ENCODE assay signal across 13 cellular contexts in genomic region chr10:80421369-80422220, GRCh38. TPM values are rescaled to one million over a fixed set of nuclear protein-coding genes. Genes with fewer than 3 reads are reported as not detected.
DNase-seq lines count a peak whose midpoint lies in the region; ATAC-seq, FAIRE-seq and TF ChIP-seq lines count a peak whose summit lies in the region.
"Had no signal": no experiment of that assay in that cellular context is flagged by ENCODE, and none has a peak within 500 bp of the region (broad histone marks: within the 10 kb centered on the region; RNA-seq: fewer than 3 reads in every experiment).

No MANE protein-coding gene starts in this region.

- H3K56ac ChIP-seq in mesendoderm (ENCODE audit: low read length) = no peak overlapping the region

- no peak overlapping the region for H4K5ac ChIP-seq in mesendoderm (ENCODE audit: low read length)

- H3K4me1 ChIP-seq in K562 (replicated peaks in 1 of 2; ENCODE audit: control insufficient read depth in 2 of 2, insufficient read depth in 2 of 2, low read length in 2 of 2) = no peaks in the 10 kb centered on the region; a peak in 1 of 5 replicates
- H3K4me1 ChIP-seq in mesendoderm (ENCODE audit: control insufficient read depth, low read depth, low read length) = peaks cover 7% of the 10 kb centered on the region

- TF ChIP-seq RAD21 in K562 (CRISPR knock-in tag; conservative IDR thresholded peaks at IDR 0.05 in 1 of 2, IDR thresholded peaks at IDR 0.05 in 1 of 2) = no peak

- intact Hi-C loops in K562 (cut with micrococcal nuclease) = no loop called here

- no peaks in the 10 kb centered on the region for H3K36me3 ChIP-seq in K562 (ENCODE audit: control insufficient read depth, insufficient read depth, low read length)
- peaks cover 67% of the 10 kb centered on the region for H3K36me3 ChIP-seq in WERI-Rb-1
- peaks cover 4% of the 10 kb centered on the region for H3K36me3 ChIP-seq in mesendoderm (ENCODE audit: control insufficient read depth, insufficient read depth, low read length)

- POLR2A ChIA-PET in K562 (lab: Yijun Ruan, JAX) = interaction anchor here (1.1 to 2.1 kb wide), 4 partner anchors 10 to 89 kb away, joined by 3 to 4 read pairs (median 4); no protein-coding TSS in a partner anchor

- peaks cover 9% of the 10 kb centered on the region for H3K79me1 ChIP-seq in mesendoderm (ENCODE audit: low read length)

- H3K27ac ChIP-seq in K562 (ENCODE audit: extremely low read depth, low read depth, low read length) = no peak overlapping the region
- no peak overlapping the region; the same call in 1 of the 2 replicates for H3K27ac ChIP-seq in WERI-Rb-1
- no peak overlapping the region for H3K27ac ChIP-seq in mesendoderm (ENCODE audit: low read depth, low read length)

- no peak overlapping the region for H3K4ac ChIP-seq in mesendoderm (ENCODE audit: low read depth, low read length)

- peak; percentile 97 for ATAC-seq in GM18511 (IDR thresholded peaks at IDR 0.05; ENCODE audit: unreplicated experiment)
- ATAC-seq in GM21529 (IDR thresholded peaks at IDR 0.05; ENCODE audit: unreplicated experiment) = peak; percentile 95
- ATAC-seq in HG03378 (IDR thresholded peaks at IDR 0.05; ENCODE audit: unreplicated experiment) = peak; percentile 95
- ATAC-seq in K562 = no peak
- ATAC-seq: activated CD8-positive, alpha-beta T cell treated with anti-CD3 and anti-CD28 coated beads, Interleukin-2, amount 10 ng/mL, durations not matched to agents 7 days and 5 days; natural killer cell treated with Interleukin-12 subunit alpha and Interleukin-12 subunit beta and Interleukin-15 and Interleukin-18, amount 100 ng/mL, for 72 hours had no signal

- no peak overlapping the region for H4K8ac ChIP-seq in mesendoderm (ENCODE audit: low read depth, low read length)

- H2BK120ac ChIP-seq in mesendoderm (ENCODE audit: low read depth, low read length) = no peak overlapping the region

- no TSS peak for BruUV-seq in K562 (replicated peaks; lab: Mats Ljungman, UMichigan)

- H3K23ac ChIP-seq in mesendoderm (ENCODE audit: low read length) = no peak overlapping the region

- H2BK15ac ChIP-seq in mesendoderm (replicated peaks; ENCODE audit: low read depth) = no peak overlapping the region

- H3K18ac ChIP-seq in mesendoderm (ENCODE audit: low read length) = no peak overlapping the region

- H3K9me3 ChIP-seq in K562 (replicated peaks; ENCODE audit: control insufficient read depth, insufficient read depth, low read depth, low read length) (no peaks in the 10 kb centered on the region), WERI-Rb-1 (ENCODE audit: severe bottlenecking) (no peaks in the 10 kb centered on the region)

- in situ Hi-C loops in K562 (cut with MboI) = no loop called here

- no peak overlapping the region for H3K4me2 ChIP-seq in K562 (ENCODE audit: insufficient read depth, low read length)
- no peak overlapping the region for H3K4me2 ChIP-seq in mesendoderm (ENCODE audit: low read length)

- no peak overlapping the region for H2BK5ac ChIP-seq in mesendoderm (ENCODE audit: low read length)

- H2AFZ ChIP-seq in K562 (ENCODE audit: low read depth, low read length) = no peak overlapping the region

- peaks cover 23 to 40% of the 10 kb centered on the region in 2 experiments for H3K27me3 ChIP-seq in K562 (ENCODE audit: control insufficient read depth in 2 of 2, insufficient read depth in 2 of 2, low read length in 2 of 2)
- H3K27me3 ChIP-seq in WERI-Rb-1 (ENCODE audit: insufficient read depth, low read depth, severe bottlenecking) = no peaks in the 10 kb centered on the region
- no peaks in the 10 kb centered on the region for H3K27me3 ChIP-seq in mesendoderm (ENCODE audit: insufficient read depth, low read length, poor library complexity)

- DNase-seq in K562 (ENCODE audit: extremely low read depth in 1 of 4, low spot score in 3 of 4) (no peak), WERI-Rb-1 (no peak), dedifferentiated amniotic fluid mesenchymal stem cell (ENCODE audit: extremely low spot score) (no peak), RPMI8226 (no peak), mesendoderm (no peak)
- DNase-seq: activated CD8-positive, alpha-beta T cell treated with anti-CD3 and anti-CD28 coated beads, Interleukin-2, amount 10 ng/mL, durations not matched to agents 7 days and 5 days; DMS153; NCI-H774; stimulated activated CD4-positive, alpha-beta T cell treated with anti-CD3 and anti-CD28 coated beads, Interleukin-4, amount 100 ng/mL, for 4 hours had no signal

- no peak for TF ChIP-seq CTCF in K562 (IDR thresholded peaks at IDR 0.05 in 2 of 3, conservative IDR thresholded peaks at IDR 0.05 in 1 of 3; ENCODE audit: insufficient read depth in 2 of 3, low read depth in 1 of 3, low read length in 3 of 3)
- no peak for TF ChIP-seq CTCF in WERI-Rb-1 (IDR thresholded peaks at IDR 0.05; ENCODE audit: low read depth, low read length)

- TF ChIP-seq EP300 in K562 (IDR thresholded peaks at IDR 0.05; ENCODE audit: low read length) = no peak

- H3K4me3 ChIP-seq in K562 = no peak overlapping the region
- no peak overlapping the region for H3K4me3 ChIP-seq in WERI-Rb-1 (ENCODE audit: low read depth, low read length)
- no peak overlapping the region for H3K4me3 ChIP-seq in mesendoderm (ENCODE audit: low read length)

- no peaks in the 10 kb centered on the region for H3K9me1 ChIP-seq in K562 (ENCODE audit: control insufficient read depth, insufficient read depth, low read length)

- FAIRE-seq in K562 (lab: Jason Lieb, UNC) = no peak

- H4K20me1 ChIP-seq in K562 (replicated peaks; ENCODE audit: control insufficient read depth, insufficient read depth, low read length) = no peaks in the 10 kb centered on the region

- CTCF ChIA-PET in K562 (lab: Yijun Ruan, JAX; ENCODE audit: low intra/inter-chr PET ratio) = no interaction called here

- H2AK5ac ChIP-seq in mesendoderm (ENCODE audit: low read length) = no peak overlapping the region

- no peak overlapping the region for H3K9ac ChIP-seq in K562 (ENCODE audit: insufficient read depth in 1 of 2, low read depth in 2 of 2, low read length in 2 of 2)
- no peak overlapping the region for H3K9ac ChIP-seq in mesendoderm (ENCODE audit: low read length)

- 6% methylated on average over 6 of the region's 6 CpGs for WGBS in K562 (ENCODE audit: insufficient coverage, low coverage, missing lambda C conversion rate)
- WGBS in mesendoderm (ENCODE audit: extremely low coverage, insufficient coverage, low lambda C conversion rate) = no CpG with 5 or more reads among the region's 6 CpGs

- H3K79me2 ChIP-seq in K562 (ENCODE audit: control insufficient read depth, insufficient read depth, low read length) (no peaks in the 10 kb centered on the region), mesendoderm (ENCODE audit: control insufficient read depth, insufficient read depth, low read length) (no peaks in the 10 kb centered on the region)

- TF ChIP-seq POLR2A in K562 (conservative IDR thresholded peaks at IDR 0.05) = no peak

TF ChIP-seq in K562, 482 proteins besides CTCF, POLR2A, EP300 and RAD21:
- no peak for TF ChIP-seq PTTG1 (tag; IDR thresholded peaks at IDR 0.05; ENCODE audit: low read depth)
- peak; percentile 58 for TF ChIP-seq MAFF (IDR thresholded peaks at IDR 0.05; ENCODE audit: low read length)
- peak; percentile 51 for TF ChIP-seq ZNF316 (IDR thresholded peaks at IDR 0.05)

RNA-seq across cellular contexts. Expression of gene PRXL2A, which starts 13.2 kb away (rescaled TPM):
- total RNA-seq in K562 (2011; cell fraction: chromatin; rRNA removed; ENCODE audit: low replicate concordance) = 0.28 and 1.1 TPM in 2 replicates
- total RNA-seq in K562 (2011; cell fraction: nucleolus; rRNA removed) = 0.33 and 0.53 TPM in 2 replicates
- total RNA-seq in K562 (2011; cell fraction: nucleoplasm; rRNA removed) = 0.61 and 0.88 TPM in 2 replicates
- 0.14 and 0.41 TPM in 2 replicates for total RNA-seq in K562 (2014; rRNA removed)
- 0.64 and 0.84 TPM in 2 replicates for total RNA-seq in K562 (2014; rRNA removed; fragmentation: Illumina TruSeq; extraction: Trizol)
- 1.2 and 1.4 TPM in 2 replicates for total RNA-seq in K562 (2015; rRNA removed; fragmentation: Illumina TruSeq; extraction: Trizol)
- total RNA-seq in K562 (2021) = 0.71 and 0.87 TPM in 2 replicates
- 0.14 and 0.75 TPM in 2 replicates for polyA plus RNA-seq in K562 (2011; rRNA removed)
- 0.09 and 0.12 TPM in 2 replicates for polyA plus RNA-seq in K562 (2011; cell fraction: cytosol; rRNA removed)
- 0.11 TPM in 1 of 2 replicates, not detected in the other for polyA plus RNA-seq in K562 (2011; cell fraction: nucleus; rRNA removed)
- 1.1 and 1.7 TPM in 2 replicates for polyA plus RNA-seq in K562 (2012)
- polyA plus RNA-seq in K562 (2014; fragmentation: Illumina TruSeq; extraction: Trizol) = 0.83 and 1.1 TPM in 2 replicates
- polyA plus RNA-seq in K562 (2014; fragmentation: Nextera tagmentation; extraction: Ambion mirVana) = under 1 TPM; 0.17 to 0.53 TPM
- 0.78 and 2.1 TPM in 2 replicates for polyA plus RNA-seq in K562 (2014; rRNA removed)
- polyA minus RNA-seq in K562 (2011; rRNA and poly(A)+ RNA removed) = 0.21 TPM in 1 of 2 replicates, not detected in the other
- polyA minus RNA-seq in K562 (2011; cell fraction: cytosol; rRNA and poly(A)+ RNA removed) = 0.38 and 0.55 TPM in 2 replicates
- 0.22 TPM in 1 of 2 replicates, not detected in the other for polyA minus RNA-seq in K562 (2011; cell fraction: nucleus; rRNA and poly(A)+ RNA removed)
- polyA plus RNA-seq in mesendoderm (2013, experiment 1 of 2) = 50.0 TPM
- 50.0 TPM for polyA plus RNA-seq in mesendoderm (2013, experiment 2 of 2)

RNA-seq across cellular contexts. Expression of gene TSPAN14, which starts 32.5 kb away (rescaled TPM):
- 67.3 and 149 TPM in 2 replicates for total RNA-seq in K562 (2011; cell fraction: chromatin; rRNA removed; ENCODE audit: low replicate concordance)
- total RNA-seq in K562 (2011; cell fraction: nucleolus; rRNA removed) = 99.9 and 106 TPM in 2 replicates
- total RNA-seq in K562 (2011; cell fraction: nucleoplasm; rRNA removed) = 117 and 138 TPM in 2 replicates
- total RNA-seq in K562 (2014; rRNA removed) (22.4 and 33.3 TPM in 2 replicates), K562 (2014; rRNA removed; fragmentation: Illumina TruSeq; extraction: Trizol) (19.0 and 23.3 TPM in 2 replicates), K562 (2015; rRNA removed; fragmentation: Illumina TruSeq; extraction: Trizol) (22.5 and 24.4 TPM in 2 replicates), K562 (2021) (89.2 and 92.9 TPM in 2 replicates)
- polyA plus RNA-seq in K562 (2011; rRNA removed) (42.9 and 65.1 TPM in 2 replicates), K562 (2014; fragmentation: Illumina TruSeq; extraction: Trizol) (65.0 and 66.6 TPM in 2 replicates), K562 (2014; fragmentation: Nextera tagmentation; extraction: Ambion mirVana) (1 to 10 TPM; 5.8 to 6.6 TPM), K562 (2014; rRNA removed) (47.2 and 57.2 TPM in 2 replicates)
- polyA plus RNA-seq in K562 (2011; cell fraction: cytosol; rRNA removed) = 52.8 and 88.0 TPM in 2 replicates
- polyA plus RNA-seq in K562 (2011; cell fraction: nucleus; rRNA removed) = 52.2 and 85.9 TPM in 2 replicates
- 44.4 and 57.4 TPM in 2 replicates for polyA plus RNA-seq in K562 (2012)
- polyA minus RNA-seq in K562 (2011; rRNA and poly(A)+ RNA removed) = 21.6 and 45.5 TPM in 2 replicates
- 28.6 and 45.2 TPM in 2 replicates for polyA minus RNA-seq in K562 (2011; cell fraction: cytosol; rRNA and poly(A)+ RNA removed)
- polyA minus RNA-seq in K562 (2011; cell fraction: nucleus; rRNA and poly(A)+ RNA removed) = 20.1 and 21.1 TPM in 2 replicates
- 32.4 TPM for polyA plus RNA-seq in mesendoderm (2013, experiment 1 of 2)
- 30.9 TPM for polyA plus RNA-seq in mesendoderm (2013, experiment 2 of 2)
